ENCODE assay signal across 8 cellular contexts in genomic region chr5:168579987-168580508, GRCh38. TPM values are rescaled to one million over a fixed set of nuclear protein-coding genes. Genes with fewer than 3 reads are reported as not detected.
DNase-seq lines count a peak whose midpoint lies in the region; ATAC-seq, FAIRE-seq and TF ChIP-seq lines count a peak whose summit lies in the region.

No MANE protein-coding gene starts in this region.

- peak overlapping the region; percentile 96 for H3K4me3 Mint-ChIP-seq in stimulated activated naive CD8-positive, alpha-beta T cell treated with anti-CD3 and anti-CD28 coated beads, Interleukin-15, Interleukin-2, amounts not matched to agents 100 ng/mL and 50 ng/mL, for 24 hours
- H3K4me3 Mint-ChIP-seq in mesothelial cell of epicardium = peak overlapping the region; percentile 77

- in situ Hi-C loops in astrocyte of the spinal cord (cut with HindIII; ENCODE audit: low sequenced_read_pairs) = no loop called here

- peaks cover 20% of the 10 kb centered on the region for H3K36me3 Mint-ChIP-seq in stimulated activated naive CD8-positive, alpha-beta T cell treated with anti-CD3 and anti-CD28 coated beads, Interleukin-15, Interleukin-2, amounts not matched to agents 100 ng/mL and 50 ng/mL, for 24 hours (ENCODE audit: low read depth)
- peaks cover 6% of the 10 kb centered on the region for H3K36me3 Mint-ChIP-seq in mesothelial cell of epicardium

- TF ChIP-seq CTCF in astrocyte of the spinal cord (IDR thresholded peaks at IDR 0.05; ENCODE audit: low read depth, low read length) (no peak), mesothelial cell of epicardium (IDR thresholded peaks at IDR 0.05; ENCODE audit: unreplicated experiment) (no peak), D721Med (IDR thresholded peaks at IDR 0.05; ENCODE audit: insufficient read depth, missing control alignments) (no peak)

- FAIRE-seq in D721Med (lab: Jason Lieb, UNC) = no peak

- H3K27me3 Mint-ChIP-seq in stimulated activated naive CD8-positive, alpha-beta T cell treated with anti-CD3 and anti-CD28 coated beads, Interleukin-15, Interleukin-2, amounts not matched to agents 100 ng/mL and 50 ng/mL, for 24 hours = peaks cover 5% of the 10 kb centered on the region
- H3K27me3 Mint-ChIP-seq in mesothelial cell of epicardium (ENCODE audit: low read depth) = no peaks in the 10 kb centered on the region

- no peak for DNase-seq in stimulated activated naive CD8-positive, alpha-beta T cell treated with anti-CD3 and anti-CD28 coated beads, Interleukin-15, Interleukin-2, amounts not matched to agents 100 U/mL and 50 U/mL, for 24 hours
- DNase-seq in astrocyte of the spinal cord (ENCODE audit: low read depth, low spot score) (no peak), mesothelial cell of epicardium (ENCODE audit: low spot score in 2 of 2, unreplicated experiment in 2 of 2) (no peak), D721Med (ENCODE audit: insufficient read length, low spot score) (no peak), left colon (no peak)

- H3K9me3 Mint-ChIP-seq in stimulated activated naive CD8-positive, alpha-beta T cell treated with anti-CD3 and anti-CD28 coated beads, Interleukin-15, Interleukin-2, amounts not matched to agents 100 ng/mL and 50 ng/mL, for 24 hours = no peaks in the 10 kb centered on the region
- no peaks in the 10 kb centered on the region for H3K9me3 Mint-ChIP-seq in mesothelial cell of epicardium

- H3K27ac Mint-ChIP-seq in stimulated activated naive CD8-positive, alpha-beta T cell treated with anti-CD3 and anti-CD28 coated beads, Interleukin-15, Interleukin-2, amounts not matched to agents 100 ng/mL and 50 ng/mL, for 24 hours = peak overlapping the region; percentile 95
- H3K27ac Mint-ChIP-seq in mesothelial cell of epicardium = peak overlapping the region; percentile 99

- ATAC-seq in stimulated activated naive CD8-positive, alpha-beta T cell treated with anti-CD3 and anti-CD28 coated beads, Interleukin-15, Interleukin-2, amounts not matched to agents 100 U/mL and 50 U/mL, for 24 hours = no peak
- no peak for ATAC-seq in HG03378 (IDR thresholded peaks at IDR 0.05; ENCODE audit: unreplicated experiment)
- no peak for ATAC-seq in HG03565 (IDR thresholded peaks at IDR 0.05; ENCODE audit: unreplicated experiment)
- no peak for ATAC-seq in left colon

- intact Hi-C loops in left colon (cut with DNase I, micrococcal nuclease) = no loop called here

- peak overlapping the region; percentile 49 for H3K4me3 ChIP-seq in astrocyte of the spinal cord (ENCODE audit: low read depth, low read length)

- H3K4me1 Mint-ChIP-seq in stimulated activated naive CD8-positive, alpha-beta T cell treated with anti-CD3 and anti-CD28 coated beads, Interleukin-15, Interleukin-2, amounts not matched to agents 100 ng/mL and 50 ng/mL, for 24 hours (ENCODE audit: low read depth) = peaks cover 39% of the 10 kb centered on the region
- peaks cover 35% of the 10 kb centered on the region for H3K4me1 Mint-ChIP-seq in mesothelial cell of epicardium

RNA-seq across cellular contexts. Expression of gene PANK3, which starts 0.9 kb away (rescaled TPM):
- total RNA-seq in mesothelial cell of epicardium (88.3 to 94.5 TPM (median 90.7 TPM) in 3 replicates), left colon (100 to 1,000 TPM; 142 to 166 TPM)

RNA-seq across cellular contexts. Expression of gene FBLL1, which starts 50.9 kb away (rescaled TPM):
- 0.80 to 0.95 TPM (median 0.81 TPM) in 3 replicates for total RNA-seq in mesothelial cell of epicardium
- not detected for total RNA-seq in left colon
